ENCODE assay signal across 8 cellular contexts in genomic region chr3:155853214-155854146, GRCh38. TPM values are rescaled to one million over a fixed set of nuclear protein-coding genes. Genes with fewer than 3 reads are reported as not detected.
DNase-seq lines count a peak whose midpoint lies in the region; ATAC-seq and TF ChIP-seq lines count a peak whose summit lies in the region.

No MANE protein-coding gene starts in this region.

- peaks cover 21% of the 10 kb centered on the region for H3K4me1 ChIP-seq in muscle layer of colon (ENCODE audit: insufficient read depth, low read length)
- peaks cover 42 to 44% of the 10 kb centered on the region in 2 donors for H3K4me1 ChIP-seq in thoracic aorta (ENCODE audit: control insufficient read depth in 1 of 2, low read depth in 2 of 2)

- H3K36me3 ChIP-seq in muscle layer of colon (ENCODE audit: insufficient read depth, low read length) (no peaks in the 10 kb centered on the region), thoracic aorta (peaks cover under 1% of the 10 kb centered on the region)

- H3K27me3 ChIP-seq in muscle layer of colon (ENCODE audit: control insufficient read depth in 1 of 2, insufficient read depth in 2 of 2, low read length in 2 of 2), result no peaks in the 10 kb centered on the region
- no peaks in the 10 kb centered on the region for H3K27me3 ChIP-seq in thoracic aorta (replicated peaks; ENCODE audit: insufficient read depth)

- TF ChIP-seq CTCF in AG10803 (conservative IDR thresholded peaks at IDR 0.05; ENCODE audit: low read length), result no peak
- TF ChIP-seq CTCF in endothelial cell (IDR thresholded peaks at IDR 0.05; ENCODE audit: unreplicated experiment), result no peak
- TF ChIP-seq CTCF in thoracic aorta (IDR thresholded peaks at IDR 0.05), result no peak

- H3K9ac ChIP-seq in muscle layer of colon (ENCODE audit: low read length), result peak overlapping the region; percentile 90

- peaks cover 11% of the 10 kb centered on the region for H3K27me3 Mint-ChIP-seq in endothelial cell (ENCODE audit: unreplicated experiment)

- H3K27ac ChIP-seq in muscle layer of colon (ENCODE audit: low read depth, low read length) (peak overlapping the region; percentile 72), thoracic aorta (peak overlapping the region; percentile 89 to 91)

- peak overlapping the region; percentile 99 for H3K4me3 Mint-ChIP-seq in endothelial cell (ENCODE audit: unreplicated experiment)

- H3K9me3 ChIP-seq in muscle layer of colon (ENCODE audit: low read length) (no peaks in the 10 kb centered on the region), thoracic aorta (no peaks in the 10 kb centered on the region)

- no peak for DNase-seq in AG10803 (ENCODE audit: low read depth)
- peak; percentile 10 for DNase-seq in activated CD4-positive, alpha-beta T cell treated with anti-CD3 and anti-CD28 coated beads for 1 hour
- DNase-seq in endothelial cell (ENCODE audit: low spot score), result peak; percentile 41
- DNase-seq in thoracic aorta (ENCODE audit: low spot score), result no peak
- DNase-seq in hippocampal formation (lab: John Stamatoyannopoulos, UW), result no peak

- H3K36me3 Mint-ChIP-seq in endothelial cell (ENCODE audit: low read depth, unreplicated experiment), result no peaks in the 10 kb centered on the region

- ATAC-seq in GM19328 (IDR thresholded peaks at IDR 0.05; ENCODE audit: unreplicated experiment) (peak; percentile 2), HG03520 (IDR thresholded peaks at IDR 0.05; ENCODE audit: unreplicated experiment) (peak; percentile 3), thoracic aorta (ENCODE audit: insufficient number of reproducible peaks, low FRiP score, low read depth) (no peak)

- H3K27ac Mint-ChIP-seq in endothelial cell (ENCODE audit: unreplicated experiment), result peak overlapping the region; percentile 94

- H3K4me1 Mint-ChIP-seq in endothelial cell (ENCODE audit: unreplicated experiment), result peaks cover 24% of the 10 kb centered on the region

- H3K4me3 ChIP-seq in AG10803 (ENCODE audit: low read length), result peak overlapping the region; percentile 78
- H3K4me3 ChIP-seq in muscle layer of colon (ENCODE audit: low read depth in 1 of 2, low read length in 2 of 2), result peak overlapping the region; percentile 74 to 100
- H3K4me3 ChIP-seq in thoracic aorta, result peak overlapping the region; percentile 84

- H3K9me3 Mint-ChIP-seq in endothelial cell (ENCODE audit: unreplicated experiment), result no peaks in the 10 kb centered on the region

RNA-seq across cellular contexts. Expression of gene SLC33A1, which starts 0.7 kb away (rescaled TPM):
- total RNA-seq in endothelial cell (ENCODE audit: unreplicated experiment) (24.2 TPM), thoracic aorta (10 to 100 TPM; 27.3 to 30.7 TPM)

RNA-seq across cellular contexts. Expression of gene GMPS, which starts 17.0 kb away (rescaled TPM):
- total RNA-seq in endothelial cell (ENCODE audit: unreplicated experiment), result 66.5 TPM
- 10 to 100 TPM; 30.2 to 31.8 TPM for total RNA-seq in thoracic aorta

RNA-seq across cellular contexts. Expression of gene C3orf33, which starts 47.4 kb away (rescaled TPM):
- total RNA-seq in endothelial cell (ENCODE audit: unreplicated experiment) (1.1 TPM), thoracic aorta (1 to 10 TPM in 1 of 2 donors, under 1 TPM in 1; 0.92 to 1.5 TPM)

Comparison
In these comparisons a context has a peak if more than half of its experiments do, and no peak if none do; other contexts are left out.
1. DNase-seq: peak in activated CD4-positive, alpha-beta T cell treated with anti-CD3 and anti-CD28 coated beads for 1 hour (single experiment) and endothelial cell (single experiment); none in AG10803 (single experiment), thoracic aorta (single experiment) and hippocampal formation (0 of 2).
2. Peak in every context shown above with its lines, with median percentiles within 50 percentile points of each other: H3K4me3 ChIP-seq.